1 cellular context compared by ENCODE assay signal in genomic region chr3:195140816-195141793, GRCh38.
TF ChIP-seq lines count a peak whose summit lies in the region.

No MANE protein-coding gene starts in this region.

TF ChIP-seq in K562, 482 proteins besides CTCF, POLR2A, EP300 and RAD21 (continued from another document and continues in another):
- TF ChIP-seq ZNF592 (IDR thresholded peaks at IDR 0.05) (peak; percentile 92), IRF2 (CRISPR knock-in tag; IDR thresholded peaks at IDR 0.05) (no peak), MBD2 (IDR thresholded peaks at IDR 0.05; ENCODE audit: borderline replicate concordance, low read depth) (peak; percentile 58; the same call in 1 of the 2 replicates), ZBTB11 (CRISPR knock-in tag; IDR thresholded peaks at IDR 0.05) (peak in 1 of 3 experiments; percentile 38; a peak in 1 of 6 replicates), ZNF431 (CRISPR knock-in tag; IDR thresholded peaks at IDR 0.05) (no peak), RERE (CRISPR knock-in tag; IDR thresholded peaks at IDR 0.05; ENCODE audit: borderline replicate concordance) (no peak), TAF15 (IDR thresholded peaks at IDR 0.05; ENCODE audit: low read depth, low read length) (no peak), GABPB1 (CRISPR knock-in tag; IDR thresholded peaks at IDR 0.05) (peak; percentile 51), ZNF583 (CRISPR knock-in tag; IDR thresholded peaks at IDR 0.05) (no peak), NFRKB (IDR thresholded peaks at IDR 0.05; ENCODE audit: low read depth) (peak; percentile 43), GTF2B (IDR thresholded peaks at IDR 0.05; ENCODE audit: extremely low read depth, insufficient read length) (no peak), BACH1 (tag; IDR thresholded peaks at IDR 0.05) (peak; percentile 51; the same call in 1 of the 2 replicates), U2AF2 (optimal IDR thresholded peaks at IDR 0.05; ENCODE audit: low read depth, low read length) (no peak), BCLAF1 (IDR thresholded peaks at IDR 0.05; ENCODE audit: borderline replicate concordance in 1 of 2, control insufficient read depth in 1 of 2, low read depth in 2 of 2, low read length in 1 of 2) (no peak), HDAC8 (tag; IDR thresholded peaks at IDR 0.05) (peak; percentile 82), MLX (CRISPR knock-in tag; conservative IDR thresholded peaks at IDR 0.05) (no peak), POLR2G (IDR thresholded peaks at IDR 0.05; ENCODE audit: low read depth, low read length) (no peak), ZNF124 (CRISPR knock-in tag; IDR thresholded peaks at IDR 0.05) (no peak), PTRF (tag; IDR thresholded peaks at IDR 0.05) (peak; percentile 43; the same call in 1 of the 2 replicates), ERF (CRISPR knock-in tag; IDR thresholded peaks at IDR 0.05) (no peak), ZNF717 (CRISPR knock-in tag; IDR thresholded peaks at IDR 0.05) (no peak), ATF1 (CRISPR knock-in tag; IDR thresholded peaks at IDR 0.05) (no peak), ATF1 (tag; IDR thresholded peaks at IDR 0.05) (peak; percentile 96), SAP30 (IDR thresholded peaks at IDR 0.05; ENCODE audit: borderline replicate concordance, insufficient read depth, low read depth, low read length, poor library complexity, severe bottlenecking) (no peak), AFF1 (IDR thresholded peaks at IDR 0.05; ENCODE audit: low read depth in 1 of 2, partially characterized antibody in 2 of 2) (peak in 1 of 2 experiments; percentile 86), SMAD2 (IDR thresholded peaks at IDR 0.05; ENCODE audit: low read depth, low read length) (no peak), CBFA2T2 (conservative IDR thresholded peaks at IDR 0.05) (peak; percentile 89), MAFF (IDR thresholded peaks at IDR 0.05; ENCODE audit: low read length) (peak; percentile 62; the same call in 1 of the 2 replicates), SMARCA5 (IDR thresholded peaks at IDR 0.05) (no peak), ARNT (IDR thresholded peaks at IDR 0.05) (peak in 1 of 2 experiments; percentile 94; a peak in 3 of 4 replicates), JUNB (CRISPR knock-in tag; conservative IDR thresholded peaks at IDR 0.05) (no peak), ZBTB5 (IDR thresholded peaks at IDR 0.05) (no peak), HDAC3 (IDR thresholded peaks at IDR 0.05; ENCODE audit: borderline replicate concordance, partially characterized antibody) (peak; percentile 81)
